Comparison of ENCODE assay signal across 9 cellular contexts in the genomic region with DNA sequence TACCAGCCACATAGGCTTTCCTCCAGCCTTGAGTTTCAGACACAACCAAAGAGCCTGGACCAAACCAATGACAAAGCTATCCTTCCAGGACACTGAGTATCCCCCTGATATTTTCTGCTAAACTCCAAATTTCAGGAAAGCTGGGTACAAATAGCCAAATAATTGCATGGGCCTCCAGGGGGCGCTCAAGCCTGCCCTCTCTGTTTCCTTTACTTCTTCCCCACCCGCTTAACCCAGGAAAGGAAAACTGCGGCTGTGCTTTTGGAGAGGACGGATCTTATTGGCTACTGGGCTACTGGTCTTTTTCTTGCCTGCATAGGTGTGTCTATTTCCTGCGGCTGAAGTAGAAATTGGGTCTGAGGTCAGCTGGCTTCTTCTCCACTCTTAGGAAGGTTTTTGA. TPM values are rescaled to one million over a fixed set of nuclear protein-coding genes. Genes with fewer than 3 reads are reported as not detected.
DNase-seq lines count a peak whose midpoint lies in the region; ATAC-seq, FAIRE-seq and TF ChIP-seq lines count a peak whose summit lies in the region.
"Had no signal": no experiment of that assay in that cellular context is flagged by ENCODE, and none has a peak within 500 bp of the region (broad histone marks: within the 10 kb centered on the region; RNA-seq: fewer than 3 reads in every experiment).

No MANE protein-coding gene starts in this region.

- FAIRE-seq in HTR-8/SVneo (lab: Jason Lieb, UNC), result no peak

- 7 to 21% (median 11%) methylated on average over 5 of the region's 5 CpGs for WGBS in heart left ventricle, 4 donors

- POLR2A ChIA-PET in activated naive CD8-positive, alpha-beta T cell treated with anti-CD3 and anti-CD28 coated beads, Interleukin-2, amount 10 ng/mL, durations not matched to agents 7 days and 5 days (lab: Charles Lee), result interaction anchor here (0.7 to 3.6 kb wide), 7 partner anchors 12 to 111 kb away, joined by 3 to 44 read pairs (median 4); no protein-coding TSS in a partner anchor

- no peak for TF ChIP-seq POLR2A in heart left ventricle (IDR thresholded peaks at IDR 0.05)

- no peaks in the 10 kb centered on the region for H3K27me3 ChIP-seq in heart left ventricle

- intact Hi-C loops in heart left ventricle (cut with DNase I), result loop anchor here in 8 of 10 donors (1.0 to 5.0 kb wide), 6 partner anchors 46 to 112 kb away; no protein-coding TSS in a partner anchor

- H3K4me3 Mint-ChIP-seq in activated naive CD8-positive, alpha-beta T cell treated with anti-CD3 and anti-CD28 coated beads, Interleukin-2, amount 10 ng/mL, durations not matched to agents 7 days and 5 days, result no peak overlapping the region

- peak; percentile 22 for ATAC-seq in activated naive CD8-positive, alpha-beta T cell treated with anti-CD3 and anti-CD28 coated beads, Interleukin-2, amount 10 ng/mL, durations not matched to agents 7 days and 5 days (ENCODE audit: low read depth)
- ATAC-seq in heart left ventricle (peak in 3 of 4 donors; percentile 34 to 75 (median 59)), HG03025 (IDR thresholded peaks at IDR 0.05; ENCODE audit: low FRiP score, unreplicated experiment) (no peak)

- DNase-seq in COLO829 (ENCODE audit: low spot score) (peak; percentile 60), HTR-8/SVneo (ENCODE audit: insufficient read length, low spot score) (peak; percentile 78), SKM-1 (lab: John Stamatoyannopoulos, UW; ENCODE audit: unreplicated experiment) (peak; percentile 65), heart left ventricle (peak; percentile 55 to 74 (median 66)), retinal pigment epithelial cell (ENCODE audit: low read depth) (no peak), NCI-H2107 (lab: John Stamatoyannopoulos, UW) (no peak)
- DNase-seq in activated naive CD8-positive, alpha-beta T cell treated with anti-CD3 and anti-CD28 coated beads, Interleukin-2, amount 10 ng/mL, durations not matched to agents 7 days and 5 days, result peak; percentile 65

- H3K4me3 ChIP-seq in heart left ventricle (no peak overlapping the region), retinal pigment epithelial cell (ENCODE audit: low read length) (no peak overlapping the region)

- H3K9me3 ChIP-seq in heart left ventricle, result peaks cover 0 to 32% (median 21%) of the 10 kb centered on the region in 12 donors

- H3K36me3 Mint-ChIP-seq in activated naive CD8-positive, alpha-beta T cell treated with anti-CD3 and anti-CD28 coated beads, Interleukin-2, amount 10 ng/mL, durations not matched to agents 7 days and 5 days, result peaks cover 11% of the 10 kb centered on the region

- peaks cover 5% of the 10 kb centered on the region for H3K4me1 Mint-ChIP-seq in activated naive CD8-positive, alpha-beta T cell treated with anti-CD3 and anti-CD28 coated beads, Interleukin-2, amount 10 ng/mL, durations not matched to agents 7 days and 5 days

- H3K27me3 Mint-ChIP-seq in activated naive CD8-positive, alpha-beta T cell treated with anti-CD3 and anti-CD28 coated beads, Interleukin-2, amount 10 ng/mL, durations not matched to agents 7 days and 5 days, result peaks cover 3% of the 10 kb centered on the region

- no peak overlapping the region for H3K27ac Mint-ChIP-seq in activated naive CD8-positive, alpha-beta T cell treated with anti-CD3 and anti-CD28 coated beads, Interleukin-2, amount 10 ng/mL, durations not matched to agents 7 days and 5 days

- H3K36me3 ChIP-seq in heart left ventricle, result no peaks in the 10 kb centered on the region

- H3K4me1 ChIP-seq in heart left ventricle, result no peaks in the 10 kb centered on the region

- TF ChIP-seq CTCF in heart left ventricle (IDR thresholded peaks at IDR 0.05), result peak; percentile 60 to 83 (median 76)
- peak; percentile 84 for TF ChIP-seq CTCF in retinal pigment epithelial cell (conservative IDR thresholded peaks at IDR 0.05; ENCODE audit: low read depth, low read length)

- H3K27ac ChIP-seq in heart left ventricle, result no peak overlapping the region

- H3K9me3 Mint-ChIP-seq in activated naive CD8-positive, alpha-beta T cell treated with anti-CD3 and anti-CD28 coated beads, Interleukin-2, amount 10 ng/mL, durations not matched to agents 7 days and 5 days, result peaks cover 27% of the 10 kb centered on the region

RNA-seq across cellular contexts. Expression of a gene that starts 30.1 kb away (rescaled TPM):
- total RNA-seq in activated naive CD8-positive, alpha-beta T cell treated with anti-CD3 and anti-CD28 coated beads, Interleukin-2, amount 10 ng/mL, durations not matched to agents 7 days and 5 days, result 10 to 100 TPM; 27.9 to 34.2 TPM
- total RNA-seq in heart left ventricle, result 1 to 10 TPM in 8 of 9 donors, under 1 TPM in 1; 0.76 to 4.9 (median 1.2) TPM
- 1 to 10 TPM; 1.8 to 2.6 TPM for polyA plus RNA-seq in heart left ventricle

RNA-seq across cellular contexts. Expression of a gene that starts 30.2 kb away (rescaled TPM):
- 10 to 100 TPM; 86.4 to 86.7 TPM for total RNA-seq in activated naive CD8-positive, alpha-beta T cell treated with anti-CD3 and anti-CD28 coated beads, Interleukin-2, amount 10 ng/mL, durations not matched to agents 7 days and 5 days
- 10 to 100 TPM in 4 of 9 donors, 1 to 10 TPM in 5; 3.3 to 16.1 (median 6.4) TPM for total RNA-seq in heart left ventricle
- polyA plus RNA-seq in heart left ventricle, result 1 to 10 TPM; 3.5 to 7.7 TPM

RNA-seq across cellular contexts. Expression of a gene that starts 47.7 kb away (rescaled TPM):
- total RNA-seq in activated naive CD8-positive, alpha-beta T cell treated with anti-CD3 and anti-CD28 coated beads, Interleukin-2, amount 10 ng/mL, durations not matched to agents 7 days and 5 days, result not detected
- under 1 TPM in 2 of 9 donors, not detected in 7; 0.07 to 0.08 TPM for total RNA-seq in heart left ventricle
- not detected for polyA plus RNA-seq in heart left ventricle
- total RNA-seq: T-helper 2 cell treated with Interferon-gamma antibody and Interleukin-4, amounts not matched to agents 100 ng/mL and 5 ng/mL, for 36 hours had no signal

RNA-seq across cellular contexts. Expression of a gene that starts 50.3 kb away (rescaled TPM):
- total RNA-seq in activated naive CD8-positive, alpha-beta T cell treated with anti-CD3 and anti-CD28 coated beads, Interleukin-2, amount 10 ng/mL, durations not matched to agents 7 days and 5 days, result not detected
- total RNA-seq in heart left ventricle, result 1 to 10 TPM in 2 of 9 donors, under 1 TPM in 7; 0.35 to 1.0 (median 0.66) TPM
- 1 to 10 TPM in 1 of 2 donors, under 1 TPM in 1; 0.47 to 1.3 TPM for polyA plus RNA-seq in heart left ventricle
- total RNA-seq: T-helper 2 cell treated with Interferon-gamma antibody and Interleukin-4, amounts not matched to agents 100 ng/mL and 5 ng/mL, for 36 hours had no signal

Comparison
In these comparisons a context has a peak if more than half of its experiments do, and no peak if none do; other contexts are left out.
1. DNase-seq: peak in COLO829 (single experiment), HTR-8/SVneo (single experiment), SKM-1 (single experiment), activated naive CD8-positive, alpha-beta T cell treated with anti-CD3 and anti-CD28 coated beads, Interleukin-2, amount 10 ng/mL, durations not matched to agents 7 days and 5 days (single experiment) and heart left ventricle (5 of 5); none in retinal pigment epithelial cell (single experiment) and NCI-H2107 (single experiment).
2. RNA of a gene that starts 30.1 kb away (total RNA-seq): 27.9 to 34.2 TPM in activated naive CD8-positive, alpha-beta T cell treated with anti-CD3 and anti-CD28 coated beads, Interleukin-2, amount 10 ng/mL, durations not matched to agents 7 days and 5 days; 0.76 to 4.9 TPM in heart left ventricle; every median in the first group is over 4 times any median in the second.
3. RNA of a gene that starts 30.2 kb away (total RNA-seq): 86.4 to 86.7 TPM in activated naive CD8-positive, alpha-beta T cell treated with anti-CD3 and anti-CD28 coated beads, Interleukin-2, amount 10 ng/mL, durations not matched to agents 7 days and 5 days; 3.3 to 16.1 TPM in heart left ventricle; every median in the first group is over 4 times any median in the second.